Comparison of ENCODE assay signal across 32 cellular contexts in genomic region chrX:44022964-44023363, GRCh38. TPM values are rescaled to one million over a fixed set of nuclear protein-coding genes. Genes with fewer than 3 reads are reported as not detected.
"Had no signal": no experiment of that assay in that cellular context is flagged by ENCODE, and none has a peak within 500 bp of the region (broad histone marks: within the 10 kb centered on the region; RNA-seq: fewer than 3 reads in every experiment).

No MANE protein-coding gene starts in this region.

- DNase-seq: activated CD4-positive, alpha-beta memory T cell treated with anti-CD3 and anti-CD28 coated beads, Interleukin-2, amount 10 ng/mL, durations not matched to agents 7 days and 5 days; activated CD4-positive, alpha-beta T cell treated with anti-CD3 and anti-CD28 coated beads for 1 hour; activated CD4-positive, alpha-beta T cell treated with anti-CD3 and anti-CD28 coated beads for 4 hours; activated CD4-positive, alpha-beta T cell treated with anti-CD3 and anti-CD28 coated beads, Interleukin-2, amount 10 ng/mL, durations not matched to agents 7 days and 5 days; activated CD4-positive, alpha-beta T cell treated with anti-CD3 and anti-CD28 coated beads, Interleukin-2, amount 50 U/mL, for 4 hours; activated CD8-positive, alpha-beta memory T cell treated with anti-CD3 and anti-CD28 coated beads, Interleukin-2, amount 50 U/mL, for 48 hours; activated gamma-delta T cell; activated naive CD4-positive, alpha-beta T cell; activated naive CD4-positive, alpha-beta T cell treated with anti-CD3 and anti-CD28 coated beads, Interleukin-2, amount 10 ng/mL, durations not matched to agents 7 days and 5 days; activated naive CD8-positive, alpha-beta T cell treated with anti-CD3 and anti-CD28 coated beads, Interleukin-2, amount 10 ng/mL, durations not matched to agents 7 days and 5 days; activated T-cell treated with anti-CD3 and anti-CD28 coated beads for 4 hours; activated T-cell treated with anti-CD3 and anti-CD28 coated beads, Interleukin-2, amount 50 U/mL, for 24 hours; activated T-cell treated with anti-CD3 and anti-CD28 coated beads, Interleukin-2, amount 50 U/mL, for 72 hours; central memory CD4-positive, alpha-beta T cell; cerebellar nuclear complex; colonic mucosa; effector memory CD4-positive, alpha-beta T cell; endodermal cell; erythroblast; foreskin keratinocyte; gastrocnemius medialis; glutamatergic neuron; heart left ventricle; T-helper 2 cell had no signal

- H3K27me3 ChIP-seq: ascending aorta, cardiac muscle cell, colonic mucosa, esophagus muscularis mucosa, foreskin keratinocyte, gastrocnemius medialis had no signal

- H3K4me1 ChIP-seq: ascending aorta, breast epithelium, colonic mucosa, esophagus muscularis mucosa, gastrocnemius medialis, heart left ventricle had no signal

- H3K9me3 ChIP-seq: ascending aorta, breast epithelium, colonic mucosa, esophagus muscularis mucosa, gastrocnemius medialis had no signal

- ATAC-seq: activated naive CD4-positive, alpha-beta T cell treated with anti-CD3 and anti-CD28 coated beads, Interleukin-2, amount 50 U/mL, for 72 hours; activated T-cell treated with anti-CD3 and anti-CD28 coated beads, Interleukin-2, amount 50 U/mL, for 72 hours; foreskin keratinocyte; gastrocnemius medialis; heart left ventricle; WTC11 had no signal

- H3K4me3 ChIP-seq: ascending aorta, breast epithelium, cardiac muscle cell, colonic mucosa, esophagus muscularis mucosa, gastrocnemius medialis, heart left ventricle had no signal

- H3K27ac ChIP-seq: breast epithelium, cardiac muscle cell, colonic mucosa, esophagus muscularis mucosa, foreskin keratinocyte, gastrocnemius medialis, heart left ventricle, VCaP had no signal

- H3K36me3 ChIP-seq: ascending aorta, breast epithelium, cardiac muscle cell, colonic mucosa, esophagus muscularis mucosa, gastrocnemius medialis, heart left ventricle had no signal

RNA-seq across cellular contexts. Expression of gene NDP, which starts 49.8 kb away (rescaled TPM):
- total RNA-seq: activated CD4-positive, alpha-beta memory T cell treated with anti-CD3 and anti-CD28 coated beads, Interleukin-2, amount 10 ng/mL, durations not matched to agents 7 days and 5 days; activated CD4-positive, alpha-beta T cell treated with anti-CD3 and anti-CD28 coated beads, Interleukin-2, amount 10 ng/mL, durations not matched to agents 7 days and 5 days; activated naive CD4-positive, alpha-beta T cell treated with anti-CD3 and anti-CD28 coated beads, Interleukin-2, amount 50 U/mL, for 72 hours; activated naive CD8-positive, alpha-beta T cell treated with anti-CD3 and anti-CD28 coated beads, Interleukin-2, amount 10 ng/mL, durations not matched to agents 7 days and 5 days; activated T-cell treated with anti-CD3 and anti-CD28 coated beads, Interleukin-2, amount 50 U/mL, for 72 hours; ascending aorta; cardiac muscle cell; endodermal cell; foreskin keratinocyte; gastrocnemius medialis; T-helper 1 cell treated with Interleukin-12 subunit alpha and Interleukin-12 subunit beta and Interleukin-4 antibody, amounts not matched to agents 30 ng/mL and 1 ng/mL, for 36 hours had no signal
- polyA plus RNA-seq: cardiac muscle cell, foreskin keratinocyte had no signal
